1 cellular context compared by ENCODE assay signal in the genomic region with DNA sequence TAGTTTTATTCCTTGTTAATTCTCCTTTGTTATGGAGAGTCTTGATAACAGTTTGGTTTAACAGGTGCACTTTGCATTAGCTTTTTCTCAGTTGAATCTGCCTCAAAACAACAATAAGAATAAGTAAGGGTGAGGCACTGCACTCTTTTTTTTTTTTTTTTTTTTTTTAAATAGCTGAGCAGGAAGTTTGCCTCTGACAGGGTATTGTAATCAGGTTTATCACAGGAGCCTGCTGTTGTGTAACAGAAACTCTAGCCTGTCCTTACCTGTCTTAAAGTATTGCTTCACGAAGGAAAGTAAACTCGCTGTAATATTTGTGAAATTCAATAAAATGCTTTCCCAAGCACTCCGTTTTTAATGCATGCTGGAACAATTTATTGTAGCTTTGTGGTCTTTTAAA.
A peak's percentile ranks its signal among the peaks of the same experiment; 100 is the strongest.
TF ChIP-seq lines count a peak whose summit lies in the region.

No MANE protein-coding gene starts in this region.

TF ChIP-seq in HepG2, 621 proteins besides CTCF, POLR2A, EP300 and RAD21:
- TF ChIP-seq U2AF2 (IDR thresholded peaks at IDR 0.05; ENCODE audit: low read depth, low read length) (no peak), ZNF331 (CRISPR knock-in tag; IDR thresholded peaks at IDR 0.05) (0 out of 2 replicates have a peak, but pooled peaks have one; percentile 3), GABPA (IDR thresholded peaks at IDR 0.05; ENCODE audit: low read depth, low read length) (no peak), GABPA (CRISPR knock-in tag; IDR thresholded peaks at IDR 0.05; ENCODE audit: low read depth) (no peak), TOPORS (CRISPR knock-in tag; IDR thresholded peaks at IDR 0.05) (no peak), RXRA (CRISPR knock-in tag; IDR thresholded peaks at IDR 0.05) (no peak), SP5 (CRISPR knock-in tag; IDR thresholded peaks at IDR 0.05; ENCODE audit: borderline replicate concordance, low read depth) (no peak), CBFB (CRISPR knock-in tag; IDR thresholded peaks at IDR 0.05) (no peak), KAT8 (CRISPR knock-in tag; IDR thresholded peaks at IDR 0.05) (0 out of 2 replicates have a peak, but pooled peaks have one; percentile 15), FOXO1 (CRISPR knock-in tag; IDR thresholded peaks at IDR 0.05) (no peak), ZNF678 (CRISPR knock-in tag; IDR thresholded peaks at IDR 0.05) (no peak), SMARCC2 (IDR thresholded peaks at IDR 0.05) (no peak), ZNF616 (CRISPR knock-in tag; IDR thresholded peaks at IDR 0.05; ENCODE audit: low read depth) (no peak), ZNF275 (CRISPR knock-in tag; IDR thresholded peaks at IDR 0.05; ENCODE audit: borderline replicate concordance) (no peak), TEF (CRISPR knock-in tag; IDR thresholded peaks at IDR 0.05) (peak; percentile 79), KLF13 (CRISPR knock-in tag; IDR thresholded peaks at IDR 0.05) (no peak), IRF2 (CRISPR knock-in tag; IDR thresholded peaks at IDR 0.05) (no peak), CEBPB (IDR thresholded peaks at IDR 0.05; ENCODE audit: borderline replicate concordance, low read depth, low read length) (peak; percentile 80; the same call in 1 of the 2 replicates), SOX6 (IDR thresholded peaks at IDR 0.05) (no peak), SOX6 (CRISPR knock-in tag; IDR thresholded peaks at IDR 0.05) (peak; percentile 26; the same call in 1 of the 2 replicates), IKZF5 (CRISPR knock-in tag; IDR thresholded peaks at IDR 0.05) (no peak), TEAD2 (CRISPR knock-in tag; IDR thresholded peaks at IDR 0.05) (no peak), HOXD1 (CRISPR knock-in tag; IDR thresholded peaks at IDR 0.05) (no peak), PLRG1 (conservative IDR thresholded peaks at IDR 0.05) (no peak), ZNF333 (CRISPR knock-in tag; IDR thresholded peaks at IDR 0.05; ENCODE audit: borderline replicate concordance) (no peak), NFKBIZ (CRISPR knock-in tag; IDR thresholded peaks at IDR 0.05) (no peak), ZNF510 (CRISPR knock-in tag; IDR thresholded peaks at IDR 0.05; ENCODE audit: low read depth) (no peak), KLF16 (CRISPR knock-in tag; IDR thresholded peaks at IDR 0.05) (0 out of 4 replicates have a peak, but pooled peaks of 1 of the 2 experiments have one; percentile 9), PITX1 (CRISPR knock-in tag; IDR thresholded peaks at IDR 0.05) (no peak), ZNF639 (CRISPR knock-in tag; conservative IDR thresholded peaks at IDR 0.05) (no peak), MAFK (conservative IDR thresholded peaks at IDR 0.05 in 1 of 2, IDR thresholded peaks at IDR 0.05 in 1 of 2; ENCODE audit: low read length in 2 of 2) (no peak), NCOR1 (IDR thresholded peaks at IDR 0.05; ENCODE audit: borderline replicate concordance, low read length) (no peak), SKI (IDR thresholded peaks at IDR 0.05; ENCODE audit: partially characterized antibody) (no peak), HOXA3 (CRISPR knock-in tag; IDR thresholded peaks at IDR 0.05) (no peak), ZNF24 (IDR thresholded peaks at IDR 0.05) (no peak), NRL (CRISPR knock-in tag; IDR thresholded peaks at IDR 0.05; ENCODE audit: borderline replicate concordance) (no peak), ZNF354B (CRISPR knock-in tag; IDR thresholded peaks at IDR 0.05) (no peak), CEBPG (CRISPR knock-in tag; IDR thresholded peaks at IDR 0.05) (peak; percentile 79), MTERF4 (CRISPR knock-in tag; IDR thresholded peaks at IDR 0.05) (no peak), RCOR2 (CRISPR knock-in tag; IDR thresholded peaks at IDR 0.05) (no peak), ZNF580 (CRISPR knock-in tag; IDR thresholded peaks at IDR 0.05; ENCODE audit: borderline replicate concordance, low read depth) (no peak), KDM5A (IDR thresholded peaks at IDR 0.05; ENCODE audit: borderline replicate concordance, low read length) (no peak), MAFG (CRISPR knock-in tag; IDR thresholded peaks at IDR 0.05) (no peak), ZNF468 (CRISPR knock-in tag; IDR thresholded peaks at IDR 0.05) (no peak), PAX8 (CRISPR knock-in tag; IDR thresholded peaks at IDR 0.05; ENCODE audit: borderline replicate concordance) (no peak), NFYC (CRISPR knock-in tag; IDR thresholded peaks at IDR 0.05) (no peak), PHF21A (CRISPR knock-in tag; IDR thresholded peaks at IDR 0.05) (0 out of 2 replicates have a peak, but pooled peaks have one; percentile 17), RBFOX2 (IDR thresholded peaks at IDR 0.05; ENCODE audit: low read depth, low read length) (no peak)
- TF ChIP-seq, protein P1, sequence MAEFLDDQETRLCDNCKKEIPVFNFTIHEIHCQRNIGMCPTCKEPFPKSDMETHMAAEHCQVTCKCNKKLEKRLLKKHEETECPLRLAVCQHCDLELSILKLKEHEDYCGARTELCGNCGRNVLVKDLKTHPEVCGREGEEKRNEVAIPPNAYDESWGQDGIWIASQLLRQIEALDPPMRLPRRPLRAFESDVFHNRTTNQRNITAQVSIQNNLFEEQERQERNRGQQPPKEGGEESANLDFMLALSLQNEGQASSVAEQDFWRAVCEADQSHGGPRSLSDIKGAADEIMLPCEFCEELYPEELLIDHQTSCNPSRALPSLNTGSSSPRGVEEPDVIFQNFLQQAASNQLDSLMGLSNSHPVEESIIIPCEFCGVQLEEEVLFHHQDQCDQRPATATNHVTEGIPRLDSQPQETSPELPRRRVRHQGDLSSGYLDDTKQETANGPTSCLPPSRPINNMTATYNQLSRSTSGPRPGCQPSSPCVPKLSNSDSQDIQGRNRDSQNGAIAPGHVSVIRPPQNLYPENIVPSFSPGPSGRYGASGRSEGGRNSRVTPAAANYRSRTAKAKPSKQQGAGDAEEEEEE (CRISPR knock-in tag; IDR thresholded peaks at IDR 0.05; ENCODE audit: borderline replicate concordance) = no peak
- TF ChIP-seq, protein P2, sequence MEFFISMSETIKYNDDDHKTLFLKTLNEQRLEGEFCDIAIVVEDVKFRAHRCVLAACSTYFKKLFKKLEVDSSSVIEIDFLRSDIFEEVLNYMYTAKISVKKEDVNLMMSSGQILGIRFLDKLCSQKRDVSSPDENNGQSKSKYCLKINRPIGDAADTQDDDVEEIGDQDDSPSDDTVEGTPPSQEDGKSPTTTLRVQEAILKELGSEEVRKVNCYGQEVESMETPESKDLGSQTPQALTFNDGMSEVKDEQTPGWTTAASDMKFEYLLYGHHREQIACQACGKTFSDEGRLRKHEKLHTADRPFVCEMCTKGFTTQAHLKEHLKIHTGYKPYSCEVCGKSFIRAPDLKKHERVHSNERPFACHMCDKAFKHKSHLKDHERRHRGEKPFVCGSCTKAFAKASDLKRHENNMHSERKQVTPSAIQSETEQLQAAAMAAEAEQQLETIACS (CRISPR knock-in tag; IDR thresholded peaks at IDR 0.05) = no peak
- TF ChIP-seq, protein P3, sequence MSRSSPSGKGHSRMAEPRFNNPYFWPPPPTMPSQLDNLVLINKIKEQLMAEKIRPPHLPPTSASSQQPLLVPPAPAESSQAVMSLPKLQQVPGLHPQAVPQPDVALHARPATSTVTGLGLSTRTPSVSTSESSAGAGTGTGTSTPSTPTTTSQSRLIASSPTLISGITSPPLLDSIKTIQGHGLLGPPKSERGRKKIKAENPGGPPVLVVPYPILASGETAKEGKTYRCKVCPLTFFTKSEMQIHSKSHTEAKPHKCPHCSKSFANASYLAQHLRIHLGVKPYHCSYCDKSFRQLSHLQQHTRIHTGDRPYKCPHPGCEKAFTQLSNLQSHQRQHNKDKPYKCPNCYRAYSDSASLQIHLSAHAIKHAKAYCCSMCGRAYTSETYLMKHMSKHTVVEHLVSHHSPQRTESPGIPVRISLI (CRISPR knock-in tag; IDR thresholded peaks at IDR 0.05; ENCODE audit: borderline replicate concordance) = peak; percentile 78; the same call in 1 of the 2 replicates
- TF ChIP-seq, protein P4, sequence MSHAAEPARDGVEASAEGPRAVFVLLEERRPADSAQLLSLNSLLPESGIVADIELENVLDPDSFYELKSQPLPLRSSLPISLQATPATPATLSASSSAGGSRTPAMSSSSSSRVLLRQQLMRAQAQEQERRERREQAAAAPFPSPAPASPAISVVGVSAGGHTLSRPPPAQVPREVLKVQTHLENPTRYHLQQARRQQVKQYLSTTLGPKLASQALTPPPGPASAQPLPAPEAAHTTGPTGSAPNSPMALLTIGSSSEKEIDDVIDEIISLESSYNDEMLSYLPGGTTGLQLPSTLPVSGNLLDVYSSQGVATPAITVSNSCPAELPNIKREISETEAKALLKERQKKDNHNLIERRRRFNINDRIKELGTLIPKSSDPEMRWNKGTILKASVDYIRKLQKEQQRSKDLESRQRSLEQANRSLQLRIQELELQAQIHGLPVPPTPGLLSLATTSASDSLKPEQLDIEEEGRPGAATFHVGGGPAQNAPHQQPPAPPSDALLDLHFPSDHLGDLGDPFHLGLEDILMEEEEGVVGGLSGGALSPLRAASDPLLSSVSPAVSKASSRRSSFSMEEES (CRISPR knock-in tag; IDR thresholded peaks at IDR 0.05) = no peak
